Comparison of ENCODE assay signal across 14 cellular contexts in genomic region chr18:26746284-26747130, GRCh38.
DNase-seq lines count a peak whose midpoint lies in the region; ATAC-seq and TF ChIP-seq lines count a peak whose summit lies in the region.
"Had no signal": no experiment of that assay in that cellular context is flagged by ENCODE, and none has a peak within 500 bp of the region (broad histone marks: within the 10 kb centered on the region; RNA-seq: fewer than 3 reads in every experiment).

No MANE protein-coding gene starts in this region.

- ATAC-seq in left lung (peak; percentile 50), GM19035 (IDR thresholded peaks at IDR 0.05; ENCODE audit: unreplicated experiment) (no peak)
- ATAC-seq: stimulated activated memory B cell treated with anti-CD40 and anti-IgM and Interleukin-4, amounts not matched to agents 10 μg/mL and 1 μg/mL and 100 μg/mL, for 72 hours had no signal

- H3K27ac ChIP-seq in 22Rv1 (peak overlapping the region; percentile 87), caudate nucleus (ENCODE audit: low read depth, low read length) (peak overlapping the region; percentile 18), left lung (no peak overlapping the region)
- H3K27ac ChIP-seq: KMS-11 had no signal

- DNase-seq in M059J (ENCODE audit: low read depth) (peak; percentile 61), caudate nucleus (lab: John Stamatoyannopoulos, UW) (no peak), left lung (no peak), DMS114 treated with DMSO at 0.1 percent for 48 hours (lab: John Stamatoyannopoulos, UW; ENCODE audit: unreplicated experiment) (no peak), posterior vena cava (ENCODE audit: low spot score) (no peak), NCI-H2196 treated with DMSO at 0.1 percent for 48 hours (lab: John Stamatoyannopoulos, UW; ENCODE audit: unreplicated experiment) (no peak)
- DNase-seq: activated CD4-positive, alpha-beta T cell treated with anti-CD3 and anti-CD28 coated beads for 4 hours; activated gamma-delta T cell; cortex of kidney; NCI-H2171 treated with DMSO at 0.1 percent for 48 hours had no signal

- no peaks in the 10 kb centered on the region for H3K36me3 ChIP-seq in left lung

- intact Hi-C loops in left lung (cut with DNase I), result no loop called here
- intact Hi-C loops in posterior vena cava (cut with DNase I), result no loop called here

- H3K4me1 ChIP-seq in left lung, result peaks cover 0 to 8% of the 10 kb centered on the region in 2 donors

- no peak for TF ChIP-seq CTCF in 22Rv1 (IDR thresholded peaks at IDR 0.05)
- TF ChIP-seq CTCF in left lung (IDR thresholded peaks at IDR 0.05), result no peak

- no peaks in the 10 kb centered on the region for H3K9me3 ChIP-seq in left lung

- no peak overlapping the region for H3K4me3 ChIP-seq in left lung

- no peaks in the 10 kb centered on the region for H3K27me3 ChIP-seq in left lung

Comparison
In these comparisons a context has a peak if more than half of its experiments do, and no peak if none do; other contexts are left out.
1. H3K27ac ChIP-seq: peak in 22Rv1 (single experiment) and caudate nucleus (single experiment); none in left lung (0 of 2).